16 cellular contexts compared by ENCODE assay signal in genomic region chr3:123658860-123659221, GRCh38.
DNase-seq lines count a peak whose midpoint lies in the region; ATAC-seq and TF ChIP-seq lines count a peak whose summit lies in the region.
"Had no signal": no experiment of that assay in that cellular context is flagged by ENCODE, and none has a peak within 500 bp of the region (broad histone marks: within the 10 kb centered on the region; RNA-seq: fewer than 3 reads in every experiment).

No MANE protein-coding gene starts in this region.

- peak overlapping the region in 6 of 10 donors; percentile 1 to 74 (median 48) for H3K27ac ChIP-seq in heart right ventricle
- peak overlapping the region in 1 of 2 donors; percentile 59 for H3K27ac ChIP-seq in right atrium auricular region
- peak overlapping the region; percentile 90 to 96 (median 94) for H3K27ac ChIP-seq in gastroesophageal sphincter
- H3K27ac ChIP-seq in uterus: peak overlapping the region; percentile 93 to 96
- H3K27ac ChIP-seq: A549, SJSA1 had no signal

- H3K4me1 ChIP-seq in heart right ventricle: peaks cover 29 to 71% (median 52%) of the 10 kb centered on the region in 9 donors
- H3K4me1 ChIP-seq in right atrium auricular region: peaks cover 0 to 59% of the 10 kb centered on the region in 2 donors
- peaks cover 35 to 100% (median 40%) of the 10 kb centered on the region in 3 donors for H3K4me1 ChIP-seq in gastroesophageal sphincter
- H3K4me1 ChIP-seq in uterus: peaks cover 42 to 53% of the 10 kb centered on the region in 2 donors

- no peak for DNase-seq in heart right ventricle
- DNase-seq in right atrium auricular region (ENCODE audit: low spot score): no peak
- DNase-seq in sciatic nerve (ENCODE audit: low spot score): no peak
- DNase-seq in uterus: peak; percentile 50 to 70
- no peak for DNase-seq in activated gamma-delta T cell (lab: John Stamatoyannopoulos, UW)
- DNase-seq in activated naive CD4-positive, alpha-beta T cell treated with anti-CD3 and anti-CD28 coated beads, Interleukin-2, amount 50 U/mL, for 72 hours (ENCODE audit: low spot score in 2 of 2): no peak
- DNase-seq in activated effector memory CD4-positive, alpha-beta T cell treated with Interleukin-2 at 50 U/mL for 16 hours: no peak
- DNase-seq: activated CD4-positive, alpha-beta T cell treated with anti-CD3 and anti-CD28 coated beads for 4 hours; activated naive CD4-positive, alpha-beta T cell treated with anti-CD3 and anti-CD28 coated beads, Interleukin-2, amount 50 U/mL, for 16 hours; CD4-positive, CD25-positive, alpha-beta regulatory T cell; NCI-H345; occipital lobe had no signal

- WGBS in heart right ventricle, 2 donors: 35 to 70% methylated on average over 1 of the region's 1 CpG
- WGBS in gastroesophageal sphincter (ENCODE audit: low coverage in 1 of 2), 2 donors: 44% methylated on average over 1 of the region's 1 CpG; no CpG with 5 or more reads in 1 of the 2 donors

- H3K36me3 ChIP-seq in heart right ventricle (peaks cover 0 to 9% (median 0%) of the 10 kb centered on the region in 9 donors), right atrium auricular region (no peaks in the 10 kb centered on the region), gastroesophageal sphincter (peaks cover 0 to 41% of the 10 kb centered on the region in 2 donors), uterus (no peaks in the 10 kb centered on the region)

- H3K4me3 ChIP-seq in heart right ventricle (no peak overlapping the region), right atrium auricular region (no peak overlapping the region), gastroesophageal sphincter (no peak overlapping the region), uterus (no peak overlapping the region)
- H3K4me3 ChIP-seq: A549, SJSA1 had no signal

- H3K9me3 Mint-ChIP-seq in activated naive CD4-positive, alpha-beta T cell treated with anti-CD3 and anti-CD28 coated beads, Interleukin-2, amount 50 U/mL, for 72 hours: peaks cover 5 to 8% of the 10 kb centered on the region in 2 donors
- H3K9me3 Mint-ChIP-seq: mesothelial cell of epicardium had no signal

- TF ChIP-seq POLR2A in gastroesophageal sphincter (IDR thresholded peaks at IDR 0.05) (no peak), uterus (IDR thresholded peaks at IDR 0.05) (no peak)

- no peak for ATAC-seq in heart right ventricle
- peak; percentile 59 for ATAC-seq in gastroesophageal sphincter
- peak; percentile 28 for ATAC-seq in sciatic nerve
- no peak for ATAC-seq in activated naive CD4-positive, alpha-beta T cell treated with anti-CD3 and anti-CD28 coated beads, Interleukin-2, amount 50 U/mL, for 72 hours
- ATAC-seq: A549 had no signal

- H3K27ac Mint-ChIP-seq in activated naive CD4-positive, alpha-beta T cell treated with anti-CD3 and anti-CD28 coated beads, Interleukin-2, amount 50 U/mL, for 72 hours: no peak overlapping the region
- H3K27ac Mint-ChIP-seq: CD4-positive, CD25-positive, alpha-beta regulatory T cell; mesothelial cell of epicardium had no signal

- TF ChIP-seq CTCF in heart right ventricle (IDR thresholded peaks at IDR 0.05) (no peak), right atrium auricular region (IDR thresholded peaks at IDR 0.05) (no peak), gastroesophageal sphincter (IDR thresholded peaks at IDR 0.05) (no peak), uterus (IDR thresholded peaks at IDR 0.05) (no peak)

- peaks cover 0 to 4% (median 0%) of the 10 kb centered on the region in 11 donors for H3K9me3 ChIP-seq in heart right ventricle
- H3K9me3 ChIP-seq in right atrium auricular region: no peaks in the 10 kb centered on the region
- no peaks in the 10 kb centered on the region for H3K9me3 ChIP-seq in gastroesophageal sphincter
- no peaks in the 10 kb centered on the region for H3K9me3 ChIP-seq in uterus
- H3K9me3 ChIP-seq: A549 had no signal

- H3K27me3 ChIP-seq in heart right ventricle: no peaks in the 10 kb centered on the region
- H3K27me3 ChIP-seq in right atrium auricular region: no peaks in the 10 kb centered on the region
- H3K27me3 ChIP-seq in gastroesophageal sphincter: no peaks in the 10 kb centered on the region
- H3K27me3 ChIP-seq in uterus: no peaks in the 10 kb centered on the region
- H3K27me3 ChIP-seq: SJSA1 had no signal

- TF ChIP-seq EP300 in gastroesophageal sphincter (IDR thresholded peaks at IDR 0.05): no peak

- intact Hi-C loops in heart right ventricle (cut with DNase I) (loop anchor here in 2 of 10 donors (5.0 to 10.0 kb wide), 2 partner anchors 33 to 326 kb away; no protein-coding TSS in a partner anchor), sciatic nerve (cut with DNase I) (no loop called here), uterus (cut with DNase I; ENCODE audit: low total_unique reads) (no loop called here)

- H3K36me3 Mint-ChIP-seq in activated naive CD4-positive, alpha-beta T cell treated with anti-CD3 and anti-CD28 coated beads, Interleukin-2, amount 50 U/mL, for 72 hours: peaks cover 0 to 10% of the 10 kb centered on the region in 2 donors

Comparison
In these comparisons a context has a peak if more than half of its experiments do, and no peak if none do; other contexts are left out.
1. ATAC-seq: peak in gastroesophageal sphincter (single experiment) and sciatic nerve (single experiment); none in heart right ventricle (0 of 8) and activated naive CD4-positive, alpha-beta T cell treated with anti-CD3 and anti-CD28 coated beads, Interleukin-2, amount 50 U/mL, for 72 hours (0 of 2).
2. DNase-seq: peak in uterus (2 of 2); none in heart right ventricle (0 of 2), right atrium auricular region (single experiment), sciatic nerve (single experiment), activated gamma-delta T cell (single experiment), activated naive CD4-positive, alpha-beta T cell treated with anti-CD3 and anti-CD28 coated beads, Interleukin-2, amount 50 U/mL, for 72 hours (0 of 2) and activated effector memory CD4-positive, alpha-beta T cell treated with Interleukin-2 at 50 U/mL for 16 hours (single experiment).